14 cellular contexts compared by ENCODE assay signal in the genomic region with DNA sequence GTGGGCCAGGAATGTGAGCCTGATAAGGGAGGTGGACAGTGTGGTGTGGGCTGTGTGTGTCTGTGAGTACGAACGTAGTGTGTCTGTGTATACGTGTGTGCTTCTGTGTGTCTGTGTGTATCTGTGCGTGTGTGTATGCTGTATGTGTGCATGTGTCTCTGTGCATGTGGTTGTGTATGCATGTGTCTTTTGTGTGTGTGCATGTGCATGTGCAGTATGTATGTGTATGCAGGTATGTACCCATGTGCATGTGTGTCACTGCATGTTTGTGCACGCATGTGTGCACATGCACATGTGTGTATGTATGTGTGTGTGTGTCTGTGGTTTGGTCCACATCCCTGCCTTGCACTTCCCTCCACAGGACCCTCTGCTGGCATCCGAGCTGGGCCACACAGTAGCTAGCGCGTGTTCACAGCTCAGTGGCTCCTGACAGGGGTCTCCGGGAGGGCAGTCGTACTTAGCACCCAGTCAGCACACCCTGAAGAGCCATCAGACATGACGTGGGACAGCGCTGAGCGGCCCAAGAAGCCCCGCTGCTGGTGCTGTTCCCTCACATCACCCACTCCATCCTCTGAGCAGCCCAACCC.
DNase-seq lines count a peak whose midpoint lies in the region; FAIRE-seq and TF ChIP-seq lines count a peak whose summit lies in the region.
"Had no signal": no experiment of that assay in that cellular context is flagged by ENCODE, and none has a peak within 500 bp of the region (broad histone marks: within the 10 kb centered on the region; RNA-seq: fewer than 3 reads in every experiment).

No MANE protein-coding gene starts in this region.

- H3K36me3 Mint-ChIP-seq in brain (no peaks in the 10 kb centered on the region), neural progenitor cell (no peaks in the 10 kb centered on the region)

- H3K4me3 ChIP-seq in mesenchymal stem cell (ENCODE audit: insufficient read depth in 1 of 2, low read depth in 1 of 2, low read length in 2 of 2) (no peak overlapping the region), neural progenitor cell (no peak overlapping the region)
- H3K4me3 ChIP-seq: PC-9 had no signal

- H3K4me2 ChIP-seq in mesenchymal stem cell (ENCODE audit: low read length, poor library complexity, severe bottlenecking) = no peak overlapping the region
- H3K4me2 ChIP-seq in neural progenitor cell = peak overlapping the region; percentile 53
- H3K4me2 ChIP-seq: PC-9 had no signal

- H3K9ac ChIP-seq in mesenchymal stem cell (ENCODE audit: low read length) (no peak overlapping the region), neural progenitor cell (no peak overlapping the region)

- peak overlapping the region in 1 of 2 experiments; percentile 13 for H3K18ac ChIP-seq in mesenchymal stem cell (ENCODE audit: low read depth in 1 of 2, low read length in 2 of 2)

- H2BK12ac ChIP-seq in mesenchymal stem cell (ENCODE audit: low read length in 2 of 2) = peak overlapping the region; percentile 28 to 30

- H2BK15ac ChIP-seq in mesenchymal stem cell (ENCODE audit: low read depth, poor library complexity, severe bottlenecking) = peak overlapping the region; percentile 17

- H4K8ac ChIP-seq in mesenchymal stem cell (ENCODE audit: low read length) = peak overlapping the region; percentile 12

- 95% methylated on average over 14 of the region's 14 CpGs for WGBS in mesenchymal stem cell

- peaks cover 75% of the 10 kb centered on the region for H3K4me1 Mint-ChIP-seq in brain
- peaks cover 39% of the 10 kb centered on the region for H3K4me1 Mint-ChIP-seq in neural progenitor cell

- H3K36me3 ChIP-seq in mesenchymal stem cell (ENCODE audit: control insufficient read depth in 1 of 2, insufficient read depth in 2 of 2, low read depth in 1 of 2, low read length in 2 of 2) = no peaks in the 10 kb centered on the region
- H3K36me3 ChIP-seq in neural progenitor cell = no peaks in the 10 kb centered on the region

- peaks cover 39 to 68% of the 10 kb centered on the region in 2 experiments for H3K27me3 ChIP-seq in mesenchymal stem cell (ENCODE audit: control insufficient read depth in 1 of 2, insufficient read depth in 1 of 2, low read length in 2 of 2)
- H3K27me3 ChIP-seq in neural progenitor cell = no peaks in the 10 kb centered on the region

- H3K79me1 ChIP-seq in mesenchymal stem cell (replicated peaks; ENCODE audit: low read length, poor library complexity, severe bottlenecking) = no peaks in the 10 kb centered on the region

- no peaks in the 10 kb centered on the region for H3K79me2 ChIP-seq in neural progenitor cell (ENCODE audit: low read depth)

- DNase-seq in mesenchymal stem cell (no peak), neural progenitor cell (ENCODE audit: low spot score) (no peak), urothelium cell line (ENCODE audit: low spot score) (no peak)
- DNase-seq in stimulated activated naive CD4-positive, alpha-beta T cell treated with Interleukin-2 at 50 U/mL for 16 hours (lab: John Stamatoyannopoulos, UW) = no peak
- no peak for DNase-seq in stimulated activated CD4-positive, alpha-beta T cell treated with anti-CD3 and anti-CD28 coated beads, Interleukin-2, amount 100 ng/mL, for 48 hours
- DNase-seq in activated CD4-positive, alpha-beta T cell treated with anti-CD3 and anti-CD28 coated beads for 4 hours = no peak
- DNase-seq: DND-41, KBM-7, NCI-H1930, NCI-H82, PC-9 had no signal

- H2AFZ ChIP-seq in mesenchymal stem cell (ENCODE audit: low read depth, low read length) = no peak overlapping the region
- H2AFZ ChIP-seq in neural progenitor cell (replicated peaks) = no peak overlapping the region
- H2AFZ ChIP-seq: PC-9 had no signal

- TF ChIP-seq CTCF in brain (conservative IDR thresholded peaks at IDR 0.05) = no peak
- TF ChIP-seq CTCF in neural progenitor cell (IDR thresholded peaks at IDR 0.05) = no peak

- peak overlapping the region; percentile 31 to 97 (median 85) for H3K27ac Mint-ChIP-seq in brain
- H3K27ac Mint-ChIP-seq in neural progenitor cell = peak overlapping the region; percentile 92

- peak overlapping the region in 1 of 2 experiments; percentile 1 for H3K23ac ChIP-seq in mesenchymal stem cell (ENCODE audit: low read length in 2 of 2)

- peaks cover 11% of the 10 kb centered on the region for H3K27me3 Mint-ChIP-seq in brain
- H3K27me3 Mint-ChIP-seq in neural progenitor cell (ENCODE audit: insufficient read depth, low read depth) = peaks cover 20% of the 10 kb centered on the region

- H3K4ac ChIP-seq in mesenchymal stem cell (ENCODE audit: low read depth in 1 of 2, low read length in 2 of 2) = peak overlapping the region in 1 of 2 experiments; percentile 15

- H3K14ac ChIP-seq in mesenchymal stem cell (ENCODE audit: low read length in 2 of 2) = peak overlapping the region in 1 of 2 experiments; percentile 86

- H3K9me3 Mint-ChIP-seq in brain (peaks cover 0 to 2% (median 0%) of the 10 kb centered on the region in 5 experiments), neural progenitor cell (no peaks in the 10 kb centered on the region)

- no peak overlapping the region for H2BK120ac ChIP-seq in mesenchymal stem cell (ENCODE audit: low read depth, low read length)

- H2AK5ac ChIP-seq in mesenchymal stem cell (ENCODE audit: low read length, severe bottlenecking) = no peak overlapping the region

- H2BK5ac ChIP-seq in mesenchymal stem cell (ENCODE audit: low read depth, low read length, poor library complexity, severe bottlenecking) = no peak overlapping the region

- peak overlapping the region; percentile 77 for H4K91ac ChIP-seq in mesenchymal stem cell (ENCODE audit: low read length)

- no peaks in the 10 kb centered on the region for H4K20me1 ChIP-seq in neural progenitor cell (ENCODE audit: low read depth)

- H3K4me1 ChIP-seq in mesenchymal stem cell (ENCODE audit: control insufficient read depth, insufficient read depth, low read depth, low read length) (peaks cover 4% of the 10 kb centered on the region), neural progenitor cell (peaks cover 18% of the 10 kb centered on the region)

- H3F3A ChIP-seq in neural progenitor cell (ENCODE audit: low read depth) = no peaks in the 10 kb centered on the region

- peak; percentile 78 for FAIRE-seq in urothelium cell line (lab: Jason Lieb, UNC)
- FAIRE-seq: G401.6 had no signal

- H3K4me3 Mint-ChIP-seq in brain = peak overlapping the region in 2 of 5 experiments; percentile 1 to 32
- H3K4me3 Mint-ChIP-seq in neural progenitor cell = peak overlapping the region; percentile 56

- H3K9me3 ChIP-seq in mesenchymal stem cell (ENCODE audit: control insufficient read depth, low read length) (no peaks in the 10 kb centered on the region), neural progenitor cell (ENCODE audit: low read depth) (no peaks in the 10 kb centered on the region)

- H3K27ac ChIP-seq in mesenchymal stem cell (ENCODE audit: low read length, poor library complexity, severe bottlenecking) (no peak overlapping the region), neural progenitor cell (no peak overlapping the region)
- H3K27ac ChIP-seq: C4-2B, PC-9 had no signal
